ENCODE assay signal across 11 cellular contexts in the genomic region with DNA sequence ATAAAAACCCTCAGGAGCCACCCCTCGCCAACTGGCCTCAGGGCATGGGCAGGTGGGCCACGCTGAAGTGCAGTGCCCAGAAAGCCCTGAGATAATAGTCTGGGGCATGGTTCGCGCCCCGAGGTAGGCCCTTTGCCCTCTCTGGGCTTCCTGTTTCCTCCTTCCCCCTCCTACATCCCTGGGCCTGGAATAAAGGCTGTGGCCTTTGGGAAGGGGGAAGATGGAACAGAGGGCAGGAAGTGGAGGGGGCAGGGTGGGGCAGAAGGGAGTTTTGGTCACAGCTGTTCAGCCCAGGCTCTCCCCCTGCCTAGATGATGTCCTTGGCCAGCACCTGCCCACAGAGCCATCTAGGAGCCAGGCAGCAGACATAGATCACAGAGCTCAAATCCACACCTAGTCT. TPM values are rescaled to one million over a fixed set of nuclear protein-coding genes. Genes with fewer than 3 reads are reported as not detected.
A peak's percentile ranks its signal among the peaks of the same experiment; 100 is the strongest.
DNase-seq lines count a peak whose midpoint lies in the region; ATAC-seq and TF ChIP-seq lines count a peak whose summit lies in the region.
"Had no signal": no experiment of that assay in that cellular context is flagged by ENCODE, and none has a peak within 500 bp of the region (broad histone marks: within the 10 kb centered on the region; RNA-seq: fewer than 3 reads in every experiment).

No MANE protein-coding gene starts in this region.

- H3K4me1 ChIP-seq in mucosa of rectum (ENCODE audit: control insufficient read depth in 2 of 2, insufficient read depth in 2 of 2, low read length in 2 of 2), result peaks cover 38 to 49% of the 10 kb centered on the region in 2 donors

- ATAC-seq in natural killer cell (no peak), HG03354 (IDR thresholded peaks at IDR 0.05; ENCODE audit: poor library complexity, severe bottlenecking, unreplicated experiment) (no peak), GM21529 (IDR thresholded peaks at IDR 0.05; ENCODE audit: unreplicated experiment) (no peak), HG03520 (IDR thresholded peaks at IDR 0.05; ENCODE audit: unreplicated experiment) (no peak)
- no peak for ATAC-seq in natural killer cell treated with Interleukin-12 subunit alpha and Interleukin-12 subunit beta and Interleukin-15 and Interleukin-18, amount 100 ng/mL, for 72 hours
- no peak for ATAC-seq in central memory CD8-positive, alpha-beta T cell (replicated peaks; ENCODE audit: extremely low read depth, poor library complexity, severe bottlenecking)

- peaks cover 12% of the 10 kb centered on the region for H3K36me3 Mint-ChIP-seq in natural killer cell
- peaks cover 9% of the 10 kb centered on the region for H3K36me3 Mint-ChIP-seq in natural killer cell treated with Interleukin-12 subunit alpha and Interleukin-12 subunit beta and Interleukin-15 and Interleukin-18, amount 100 ng/mL, for 72 hours
- peaks cover 74% of the 10 kb centered on the region for H3K36me3 Mint-ChIP-seq in central memory CD8-positive, alpha-beta T cell (ENCODE audit: insufficient read depth)

- intact Hi-C loops in natural killer cell (cut with micrococcal nuclease), result no loop called here

- H3K27me3 Mint-ChIP-seq in natural killer cell (ENCODE audit: low read depth in 2 of 2), result no peaks in the 10 kb centered on the region
- H3K27me3 Mint-ChIP-seq in natural killer cell treated with Interleukin-12 subunit alpha and Interleukin-12 subunit beta and Interleukin-15 and Interleukin-18, amount 100 ng/mL, for 72 hours, result no peaks in the 10 kb centered on the region
- no peaks in the 10 kb centered on the region for H3K27me3 Mint-ChIP-seq in central memory CD8-positive, alpha-beta T cell

- H3K9me3 ChIP-seq in mucosa of rectum (ENCODE audit: control insufficient read depth in 2 of 2, low read length in 2 of 2), result no peaks in the 10 kb centered on the region

- TF ChIP-seq CTCF in natural killer cell (IDR thresholded peaks at IDR 0.05), result no peak

- H3K27ac ChIP-seq in mucosa of rectum (ENCODE audit: low read depth in 2 of 2, low read length in 2 of 2), result peak overlapping the region; percentile 92 to 95

- H3K27me3 ChIP-seq in mucosa of rectum (ENCODE audit: control insufficient read depth in 2 of 2, insufficient read depth in 2 of 2, low read length in 2 of 2), result no peaks in the 10 kb centered on the region

- peaks cover 34 to 44% of the 10 kb centered on the region in 2 donors for H3K36me3 ChIP-seq in mucosa of rectum (ENCODE audit: control insufficient read depth in 2 of 2, insufficient read depth in 2 of 2, low read length in 2 of 2)

- DNase-seq in natural killer cell, result no peak
- no peak for DNase-seq in natural killer cell treated with Interleukin-12 subunit alpha and Interleukin-12 subunit beta and Interleukin-15 and Interleukin-18, amount 100 ng/mL, for 72 hours (ENCODE audit: low spot score)
- no peak for DNase-seq in central memory CD8-positive, alpha-beta T cell (ENCODE audit: low spot score in 2 of 2)
- DNase-seq in RPMI8226, result no peak
- DNase-seq: KG1; kidney glomerular epithelial cell; stimulated activated CD4-positive, alpha-beta T cell treated with anti-CD3 and anti-CD28 coated beads, Interleukin-4, amount 100 ng/mL, for 1 hour had no signal

- peak overlapping the region; percentile 34 to 62 for H3K9ac ChIP-seq in mucosa of rectum (ENCODE audit: low read depth in 1 of 2, low read length in 2 of 2)

- H3K9me3 Mint-ChIP-seq in natural killer cell, result no peaks in the 10 kb centered on the region
- H3K9me3 Mint-ChIP-seq in natural killer cell treated with Interleukin-12 subunit alpha and Interleukin-12 subunit beta and Interleukin-15 and Interleukin-18, amount 100 ng/mL, for 72 hours, result no peaks in the 10 kb centered on the region
- H3K9me3 Mint-ChIP-seq in central memory CD8-positive, alpha-beta T cell, result no peaks in the 10 kb centered on the region

- H3K4me1 Mint-ChIP-seq in natural killer cell, result peaks cover 20 to 32% of the 10 kb centered on the region in 2 donors
- peaks cover 14 to 18% of the 10 kb centered on the region in 2 donors for H3K4me1 Mint-ChIP-seq in natural killer cell treated with Interleukin-12 subunit alpha and Interleukin-12 subunit beta and Interleukin-15 and Interleukin-18, amount 100 ng/mL, for 72 hours (ENCODE audit: low read depth in 2 of 2)
- H3K4me1 Mint-ChIP-seq in central memory CD8-positive, alpha-beta T cell, result peaks cover 33% of the 10 kb centered on the region

- H3K4me3 Mint-ChIP-seq in natural killer cell, result no peak overlapping the region
- H3K4me3 Mint-ChIP-seq in natural killer cell treated with Interleukin-12 subunit alpha and Interleukin-12 subunit beta and Interleukin-15 and Interleukin-18, amount 100 ng/mL, for 72 hours, result no peak overlapping the region
- peak overlapping the region; percentile 29 for H3K4me3 Mint-ChIP-seq in central memory CD8-positive, alpha-beta T cell

- H3K4me3 ChIP-seq in mucosa of rectum (ENCODE audit: low read length in 2 of 2), result no peak overlapping the region

- H3K27ac Mint-ChIP-seq in natural killer cell, result peak overlapping the region; percentile 69 to 72
- H3K27ac Mint-ChIP-seq in natural killer cell treated with Interleukin-12 subunit alpha and Interleukin-12 subunit beta and Interleukin-15 and Interleukin-18, amount 100 ng/mL, for 72 hours, result no peak overlapping the region
- peak overlapping the region; percentile 78 for H3K27ac Mint-ChIP-seq in central memory CD8-positive, alpha-beta T cell (ENCODE audit: low read depth)

RNA-seq across cellular contexts. Expression of a gene that starts 11.3 kb away (rescaled TPM):
- 100 to 1,000 TPM; 208 to 300 (median 253) TPM for total RNA-seq in natural killer cell
- 10 to 100 TPM; 10.8 to 18.4 TPM for total RNA-seq in natural killer cell treated with Interleukin-12 subunit alpha and Interleukin-12 subunit beta and Interleukin-15 and Interleukin-18, amount 100 ng/mL, for 72 hours

RNA-seq across cellular contexts. Expression of a gene that starts 34.6 kb away (rescaled TPM):
- total RNA-seq in natural killer cell, result 1 to 10 TPM; 2.1 to 3.9 (median 2.4) TPM
- total RNA-seq in natural killer cell treated with Interleukin-12 subunit alpha and Interleukin-12 subunit beta and Interleukin-15 and Interleukin-18, amount 100 ng/mL, for 72 hours, result 1 to 10 TPM in 1 of 2 donors, under 1 TPM in 1; 0.12 to 1.8 TPM

RNA-seq across cellular contexts. Expression of a gene that starts 34.6 kb away (rescaled TPM):
- 10 to 100 TPM; 20.2 to 21.3 (median 20.8) TPM for total RNA-seq in natural killer cell
- total RNA-seq in natural killer cell treated with Interleukin-12 subunit alpha and Interleukin-12 subunit beta and Interleukin-15 and Interleukin-18, amount 100 ng/mL, for 72 hours, result 10 to 100 TPM; 12.9 to 16.6 TPM

RNA-seq across cellular contexts. Expression of a gene that starts 50.3 kb away (rescaled TPM):
- total RNA-seq in natural killer cell, result under 1 TPM; 0.14 to 0.40 (median 0.24) TPM
- total RNA-seq in natural killer cell treated with Interleukin-12 subunit alpha and Interleukin-12 subunit beta and Interleukin-15 and Interleukin-18, amount 100 ng/mL, for 72 hours, result under 1 TPM; 0.22 to 0.43 TPM

Comparison
In these comparisons a context has a peak if more than half of its experiments do, and no peak if none do; other contexts are left out.
1. H3K27ac Mint-ChIP-seq: peak in natural killer cell (2 of 2) and central memory CD8-positive, alpha-beta T cell (single experiment); none in natural killer cell treated with Interleukin-12 subunit alpha and Interleukin-12 subunit beta and Interleukin-15 and Interleukin-18, amount 100 ng/mL, for 72 hours (0 of 2).
2. RNA of a gene that starts 11.3 kb away (total RNA-seq): 208 to 300 TPM in natural killer cell; 10.8 to 18.4 TPM in natural killer cell treated with Interleukin-12 subunit alpha and Interleukin-12 subunit beta and Interleukin-15 and Interleukin-18, amount 100 ng/mL, for 72 hours; every median in the first group is over 10 times any median in the second.